ENCODE assay signal across 16 cellular contexts in genomic region chr10:71601273-71601672, GRCh38.
"Had no signal": no experiment of that assay in that cellular context is flagged by ENCODE, and none has a peak within 500 bp of the region (broad histone marks: within the 10 kb centered on the region; RNA-seq: fewer than 3 reads in every experiment).

No MANE protein-coding gene starts in this region.

- ATAC-seq: gastrocnemius medialis, psoas muscle, right cardiac atrium had no signal

- H3K4me3 Mint-ChIP-seq: central memory CD8-positive, alpha-beta T cell; neural crest cell had no signal

- H3K9me3 ChIP-seq: colonic mucosa, gastrocnemius medialis, left lung, psoas muscle, thoracic aorta had no signal

- H3K27me3 Mint-ChIP-seq: central memory CD8-positive, alpha-beta T cell had no signal

- H3K4me3 ChIP-seq: colonic mucosa, gastrocnemius medialis, left lung, psoas muscle, thoracic aorta had no signal

- H3K4me1 Mint-ChIP-seq: central memory CD8-positive, alpha-beta T cell had no signal

- H3K27me3 ChIP-seq: colonic mucosa, gastrocnemius medialis, left lung had no signal

- H3K27ac ChIP-seq: colonic mucosa, gastrocnemius medialis, psoas muscle, thoracic aorta had no signal

- DNase-seq: activated CD4-positive, alpha-beta T cell treated with anti-CD3 and anti-CD28 coated beads for 4 hours; activated CD8-positive, alpha-beta memory T cell treated with anti-CD3 and anti-CD28 coated beads for 24 hours; activated CD8-positive, alpha-beta memory T cell treated with anti-CD3 and anti-CD28 coated beads, Interleukin-2, amount 50 U/mL, for 48 hours; anterior cingulate cortex; colonic mucosa; gastrocnemius medialis; head of caudate nucleus; left lung; psoas muscle; right cardiac atrium; small intestine; stimulated activated CD4-positive, alpha-beta T cell treated with anti-CD3 and anti-CD28 coated beads, Interleukin-4, amount 100 ng/mL, for 1 hour; SW 1271 had no signal

- H3K9me3 Mint-ChIP-seq: central memory CD8-positive, alpha-beta T cell; neural crest cell had no signal

- H3K36me3 ChIP-seq: colonic mucosa, gastrocnemius medialis, left lung, thoracic aorta had no signal
